ENCODE assay signal across 8 cellular contexts in the genomic region with DNA sequence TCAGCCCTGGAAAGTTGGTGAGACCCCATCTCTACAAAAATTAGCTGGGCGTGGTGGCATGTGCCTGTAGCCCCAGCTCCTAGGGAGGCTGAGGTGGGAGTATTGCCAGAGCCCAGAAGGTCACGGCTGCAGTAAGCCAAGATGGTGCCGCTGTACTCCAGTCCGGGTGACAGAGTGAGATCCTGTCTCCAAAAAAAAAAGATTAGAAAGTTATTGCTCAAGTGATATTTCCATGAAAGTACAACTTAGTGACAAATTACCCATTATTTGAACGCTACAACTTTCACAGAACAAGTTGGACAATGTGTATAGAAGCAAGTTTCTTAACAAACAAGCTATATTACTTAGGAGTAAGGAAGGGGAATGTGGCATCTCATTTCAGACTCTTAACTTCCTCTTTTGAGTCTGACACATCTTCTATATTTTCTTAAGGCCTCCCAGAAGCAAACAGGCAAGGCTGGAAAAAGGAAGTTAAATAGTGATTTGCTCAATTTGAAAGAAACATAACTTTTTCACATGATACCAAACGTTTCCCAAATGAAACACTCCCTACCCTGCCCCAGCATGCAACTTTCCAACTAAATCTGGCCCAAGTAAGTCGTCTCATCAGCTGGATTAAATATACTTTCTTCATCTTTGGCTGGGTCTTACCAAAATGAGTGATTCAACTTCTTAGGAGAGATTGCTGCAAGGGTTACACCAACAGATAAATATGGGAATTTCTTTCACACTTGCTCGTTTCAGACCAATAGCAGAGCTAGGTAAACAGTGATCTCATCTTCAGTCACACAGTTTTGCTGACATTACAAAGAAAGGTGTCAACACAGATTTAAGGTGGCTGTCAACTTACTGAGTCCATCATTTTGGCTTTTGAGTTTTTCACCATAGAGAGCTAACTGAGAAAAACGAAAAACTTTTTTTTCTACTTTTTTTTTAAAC.
A peak's percentile ranks its signal among the peaks of the same experiment; 100 is the strongest.
DNase-seq lines count a peak whose midpoint lies in the region; ATAC-seq, FAIRE-seq and TF ChIP-seq lines count a peak whose summit lies in the region.

No MANE protein-coding gene starts in this region.

- 40% methylated on average over 9 of the region's 9 CpGs for WGBS in K562 (ENCODE audit: insufficient coverage, low coverage, missing lambda C conversion rate)
- WGBS in HepG2 (ENCODE audit: low lambda C conversion rate) = 65% methylated on average over 9 of the region's 9 CpGs

- no TSS peak for BruUV-seq in K562 (replicated peaks; lab: Mats Ljungman, UMichigan)
- BruUV-seq in HepG2 (replicated peaks; lab: Mats Ljungman, UMichigan) = TSS peak; percentile 91

- POLR2A ChIA-PET in K562 (lab: Yijun Ruan, JAX) = interaction anchor here (0.6 to 2.7 kb wide), 9 partner anchors 9 to 92 kb away, joined by 3 to 19 read pairs (median 3); partner anchors contain the start of gene KLF6
- POLR2A ChIA-PET in HepG2 (lab: Yijun Ruan, JAX) = interaction anchor here (0.8 to 4.0 kb wide), 13 partner anchors 23 to 85 kb away, joined by 3 to 129 read pairs (median 8); partner anchors contain the start of gene KLF6

- H3K4me2 ChIP-seq in MM.1S (ENCODE audit: low read depth, low read length) (peak overlapping the region; percentile 1; the same call in 1 of the 2 replicates), K562 (ENCODE audit: insufficient read depth, low read length) (no peak overlapping the region), HepG2 (ENCODE audit: low read depth, low read length) (peak overlapping the region; percentile 69)

- H3K27me3 ChIP-seq in MM.1S (replicated peaks; ENCODE audit: insufficient read depth, low read length) (no peaks in the 10 kb centered on the region), K562 (ENCODE audit: control insufficient read depth in 2 of 2, insufficient read depth in 2 of 2, low read length in 2 of 2) (no peaks in the 10 kb centered on the region), HepG2 (ENCODE audit: control insufficient read depth in 1 of 2, insufficient read depth in 2 of 2, low read length in 2 of 2) (no peaks in the 10 kb centered on the region), upper lobe of right lung (no peaks in the 10 kb centered on the region)

- no peak for DNase-seq in activated T-cell treated with anti-CD3 and anti-CD28 coated beads, Interleukin-2, amount 50 U/mL, for 24 hours
- DNase-seq in activated T-cell treated with anti-CD3 and anti-CD28 coated beads, Interleukin-2, amount 50 U/mL, for 1 hour = no peak
- DNase-seq in MM.1S (no peak), K562 (ENCODE audit: extremely low read depth in 1 of 4, low spot score in 3 of 4) (no peak), HepG2 (ENCODE audit: low spot score) (peak; percentile 66), upper lobe of right lung (no peak), NCI-H1048 (lab: John Stamatoyannopoulos, UW) (no peak)
- no peak for DNase-seq in stimulated activated CD4-positive, alpha-beta T cell treated with anti-CD3 and anti-CD28 coated beads, Interleukin-1b, Interleukin-23, amount 100 ng/mL, for 48 hours

- intact Hi-C loops in K562 (cut with micrococcal nuclease) (no loop called here), HepG2 (cut with micrococcal nuclease; ENCODE audit: unreplicated experiment) (no loop called here), upper lobe of right lung (cut with DNase I) (no loop called here)

- H3F3A ChIP-seq in MM.1S (ENCODE audit: insufficient read depth, low read length) = no peaks in the 10 kb centered on the region

- H3K9ac ChIP-seq in MM.1S (ENCODE audit: low read length) = no peak overlapping the region
- peak overlapping the region in 1 of 2 experiments; percentile 55; a peak in 2 of 4 replicates for H3K9ac ChIP-seq in K562 (ENCODE audit: insufficient read depth in 1 of 2, low read depth in 2 of 2, low read length in 2 of 2)
- H3K9ac ChIP-seq in HepG2 (ENCODE audit: insufficient read depth, low read depth, low read length) = peak overlapping the region; percentile 52

- H3K79me2 ChIP-seq in MM.1S (ENCODE audit: low read length) = no peaks in the 10 kb centered on the region
- no peaks in the 10 kb centered on the region for H3K79me2 ChIP-seq in K562 (ENCODE audit: control insufficient read depth, insufficient read depth, low read length)
- no peaks in the 10 kb centered on the region for H3K79me2 ChIP-seq in HepG2 (ENCODE audit: insufficient read depth, low read length)

- TF ChIP-seq POLR2A in K562 (conservative IDR thresholded peaks at IDR 0.05) (no peak), HepG2 (IDR thresholded peaks at IDR 0.05; ENCODE audit: insufficient read depth in 1 of 2, low read depth in 2 of 2, low read length in 2 of 2) (no peak)

- H3K9me3 ChIP-seq in MM.1S (replicated peaks; ENCODE audit: insufficient read depth, low read length) (no peaks in the 10 kb centered on the region), K562 (replicated peaks; ENCODE audit: control insufficient read depth, insufficient read depth, low read depth, low read length) (no peaks in the 10 kb centered on the region), HepG2 (ENCODE audit: low read length) (no peaks in the 10 kb centered on the region), upper lobe of right lung (no peaks in the 10 kb centered on the region)

- H3K4me3 Mint-ChIP-seq in activated T-cell treated with anti-CD3 and anti-CD28 coated beads, Interleukin-2, amount 50 U/mL, for 24 hours = peak overlapping the region; percentile 39

- H3K36me3 ChIP-seq in MM.1S (replicated peaks; ENCODE audit: insufficient read depth, low read length) (no peaks in the 10 kb centered on the region), K562 (ENCODE audit: control insufficient read depth, insufficient read depth, low read length) (no peaks in the 10 kb centered on the region; the same call in 2 of the 3 replicates), HepG2 (replicated peaks in 1 of 2; ENCODE audit: control insufficient read depth in 1 of 2, insufficient read depth in 2 of 2, low read length in 2 of 2) (no peaks in the 10 kb centered on the region), upper lobe of right lung (no peaks in the 10 kb centered on the region)

- H4K20me1 ChIP-seq in MM.1S (ENCODE audit: insufficient read depth, low read length) = no peaks in the 10 kb centered on the region
- no peaks in the 10 kb centered on the region for H4K20me1 ChIP-seq in K562 (replicated peaks; ENCODE audit: control insufficient read depth, insufficient read depth, low read length)
- H4K20me1 ChIP-seq in HepG2 (ENCODE audit: insufficient read depth, low read length) = no peaks in the 10 kb centered on the region

- H2AFZ ChIP-seq in MM.1S (ENCODE audit: low read length) (no peak overlapping the region), K562 (ENCODE audit: low read depth, low read length) (peak overlapping the region; percentile 89), HepG2 (ENCODE audit: low read length) (no peak overlapping the region)

- no peaks in the 10 kb centered on the region for H3K36me3 Mint-ChIP-seq in activated T-cell treated with anti-CD3 and anti-CD28 coated beads, Interleukin-2, amount 50 U/mL, for 24 hours (ENCODE audit: low read depth)

- H3K27me3 Mint-ChIP-seq in activated T-cell treated with anti-CD3 and anti-CD28 coated beads, Interleukin-2, amount 50 U/mL, for 24 hours = no peaks in the 10 kb centered on the region

- H3K4me3 ChIP-seq in MM.1S (ENCODE audit: low read length) = no peak overlapping the region
- H3K4me3 ChIP-seq in K562 = no peak overlapping the region
- H3K4me3 ChIP-seq in HepG2 (replicated peaks in 1 of 3; ENCODE audit: insufficient read depth in 1 of 3, low read depth in 2 of 3, low read length in 3 of 3) = peak overlapping the region in 1 of 3 experiments; percentile 20; a peak in 1 of 6 replicates
- H3K4me3 ChIP-seq in upper lobe of right lung = no peak overlapping the region

- peaks cover 7% of the 10 kb centered on the region for H3K9me3 Mint-ChIP-seq in activated T-cell treated with anti-CD3 and anti-CD28 coated beads, Interleukin-2, amount 50 U/mL, for 24 hours

- FAIRE-seq in K562 (lab: Jason Lieb, UNC) = peak; percentile 68
- FAIRE-seq in HepG2 (lab: Jason Lieb, UNC) = peak; percentile 53

- peak overlapping the region; percentile 95 for H3K27ac Mint-ChIP-seq in activated T-cell treated with anti-CD3 and anti-CD28 coated beads, Interleukin-2, amount 50 U/mL, for 24 hours

- ATAC-seq in K562 = peak; percentile 42
- ATAC-seq in HepG2 = peak; percentile 20; the same call in 2 of the 3 replicates
- peak; percentile 31 for ATAC-seq in upper lobe of right lung

- peak overlapping the region; percentile 11; the same call in 1 of the 2 replicates for H3K27ac ChIP-seq in MM.1S (ENCODE audit: low read length)
- H3K27ac ChIP-seq in K562 (ENCODE audit: extremely low read depth, low read depth, low read length) = peak overlapping the region; percentile 81
- peak overlapping the region; percentile 70 for H3K27ac ChIP-seq in HepG2 (ENCODE audit: extremely low read length, insufficient read depth, low read length)
- peak overlapping the region; percentile 78 for H3K27ac ChIP-seq in upper lobe of right lung

- no peaks in the 10 kb centered on the region for H3K9me2 ChIP-seq in MM.1S (replicated peaks; ENCODE audit: insufficient read depth, low read length)

- H3K9me1 ChIP-seq in K562 (ENCODE audit: control insufficient read depth, insufficient read depth, low read length) = no peaks in the 10 kb centered on the region

- TF ChIP-seq CTCF in MM.1S (IDR thresholded peaks at IDR 0.05; ENCODE audit: low read length) = no peak
- no peak for TF ChIP-seq CTCF in K562 (IDR thresholded peaks at IDR 0.05 in 2 of 3, conservative IDR thresholded peaks at IDR 0.05 in 1 of 3; ENCODE audit: insufficient read depth in 2 of 3, low read depth in 1 of 3, low read length in 3 of 3)
- no peak for TF ChIP-seq CTCF in HepG2 (CRISPR knock-in tag; IDR thresholded peaks at IDR 0.05)
- TF ChIP-seq CTCF in upper lobe of right lung (IDR thresholded peaks at IDR 0.05) = no peak

- H3K4me1 Mint-ChIP-seq in activated T-cell treated with anti-CD3 and anti-CD28 coated beads, Interleukin-2, amount 50 U/mL, for 24 hours (ENCODE audit: low read depth) = peaks cover 63% of the 10 kb centered on the region

- CTCF ChIA-PET in K562 (lab: Yijun Ruan, JAX; ENCODE audit: low intra/inter-chr PET ratio) = no interaction called here
- CTCF ChIA-PET in HepG2 (lab: Yijun Ruan, JAX; ENCODE audit: low intra/inter-chr PET ratio, low total read pairs) = no interaction called here

- TF ChIP-seq EP300 in K562 (IDR thresholded peaks at IDR 0.05; ENCODE audit: low read length) (no peak), HepG2 (IDR thresholded peaks at IDR 0.05; ENCODE audit: low read depth in 2 of 2, low read length in 2 of 2) (peak in 1 of 2 experiments; percentile 36; a peak in 1 of 4 replicates), HepG2 (CRISPR knock-in tag; IDR thresholded peaks at IDR 0.05; ENCODE audit: borderline replicate concordance) (no peak)

- TF ChIP-seq RAD21 in K562 (CRISPR knock-in tag; conservative IDR thresholded peaks at IDR 0.05 in 1 of 2, IDR thresholded peaks at IDR 0.05 in 1 of 2) = peak in 1 of 2 experiments; percentile 8; a peak in 1 of 4 replicates
- no peak for TF ChIP-seq RAD21 in HepG2 (CRISPR knock-in tag; IDR thresholded peaks at IDR 0.05)

- peaks cover 16% of the 10 kb centered on the region for H3K4me1 ChIP-seq in MM.1S (ENCODE audit: low read length)
- H3K4me1 ChIP-seq in K562 (replicated peaks in 1 of 2; ENCODE audit: control insufficient read depth in 2 of 2, insufficient read depth in 2 of 2, low read length in 2 of 2) = peaks cover 11 to 30% of the 10 kb centered on the region in 2 experiments
- H3K4me1 ChIP-seq in HepG2 (ENCODE audit: insufficient read depth, low read length) = peaks cover 57% of the 10 kb centered on the region
- peaks cover 43% of the 10 kb centered on the region for H3K4me1 ChIP-seq in upper lobe of right lung

- in situ Hi-C loops in K562 (cut with MboI) (no loop called here), HepG2 (cut with HindIII; ENCODE audit: extremely low pct_ligation_motif_present, low pct_unique_long_range_greater_than_20kb) (loop anchor here (5.0 kb wide), 1 partner anchor 64 kb away; the partner anchor contains the start of gene KLF6)

Comparison
In these comparisons a context has a peak if more than half of its experiments do, and no peak if none do; other contexts are left out.
1. H3K27ac ChIP-seq: peak in every context shown above with its lines; median percentile 81 in K562; 78 in upper lobe of right lung; 70 in HepG2; 11 in MM.1S.